Comparison of ENCODE assay signal across 8 cellular contexts in genomic region chr9:137294091-137294683, GRCh38. TPM values are rescaled to one million over a fixed set of nuclear protein-coding genes. Genes with fewer than 3 reads are reported as not detected.
DNase-seq lines count a peak whose midpoint lies in the region; ATAC-seq, FAIRE-seq and TF ChIP-seq lines count a peak whose summit lies in the region.

No MANE protein-coding gene starts in this region.

- H3K9me3 ChIP-seq in RWPE2 (ENCODE audit: severe bottlenecking), result no peaks in the 10 kb centered on the region

- H3K27me3 ChIP-seq in RWPE2 (ENCODE audit: insufficient read depth, poor library complexity, severe bottlenecking), result no peaks in the 10 kb centered on the region

- peaks cover 11% of the 10 kb centered on the region for H3K27me3 Mint-ChIP-seq in endothelial cell (ENCODE audit: unreplicated experiment)
- H3K27me3 Mint-ChIP-seq in progenitor cell of endocrine pancreas, result peaks cover 3% of the 10 kb centered on the region

- H3K4me1 ChIP-seq in RWPE2 (ENCODE audit: insufficient read depth, poor library complexity, severe bottlenecking), result no peaks in the 10 kb centered on the region

- peak overlapping the region; percentile 84 for H3K4me3 Mint-ChIP-seq in endothelial cell (ENCODE audit: unreplicated experiment)
- peak overlapping the region; percentile 53 for H3K4me3 Mint-ChIP-seq in progenitor cell of endocrine pancreas (ENCODE audit: low read depth)

- no peak for TF ChIP-seq POLR2A in GM12891 (IDR thresholded peaks at IDR 0.05; ENCODE audit: low read depth, low read length)

- H3K36me3 Mint-ChIP-seq in endothelial cell (ENCODE audit: low read depth, unreplicated experiment) (peaks cover 10% of the 10 kb centered on the region), progenitor cell of endocrine pancreas (ENCODE audit: insufficient read depth) (no peaks in the 10 kb centered on the region)

- intact Hi-C loops in posterior vena cava (cut with DNase I), result no loop called here
- intact Hi-C loops in head of caudate nucleus (cut with DNase I), result loop anchor here (10.0 kb wide), 1 partner anchor 231 kb away; no protein-coding TSS in a partner anchor

- DNase-seq in 8988T (peak; percentile 92), GM12891 (ENCODE audit: insufficient read length, low spot score) (no peak), RWPE2 (ENCODE audit: low spot score) (no peak), endothelial cell (ENCODE audit: low spot score) (peak; percentile 29), progenitor cell of endocrine pancreas (ENCODE audit: low spot score, unreplicated experiment) (no peak), posterior vena cava (ENCODE audit: low spot score) (no peak), head of caudate nucleus (no peak), NCI-H1092 treated with DMSO at 0.1 percent for 48 hours (lab: John Stamatoyannopoulos, UW) (no peak)

- peak; percentile 59; the same call in 2 of the 3 replicates for ATAC-seq in RWPE2 (ENCODE audit: low read depth)

- FAIRE-seq in GM12891 (lab: Jason Lieb, UNC), result peak; percentile 54

- H3K27ac ChIP-seq in RWPE2 (ENCODE audit: poor library complexity, severe bottlenecking), result no peak overlapping the region

- H3K27ac Mint-ChIP-seq in endothelial cell (ENCODE audit: unreplicated experiment) (peak overlapping the region; percentile 82), progenitor cell of endocrine pancreas (peak overlapping the region; percentile 96)

- H3K4me1 Mint-ChIP-seq in endothelial cell (ENCODE audit: unreplicated experiment) (peaks cover 24% of the 10 kb centered on the region), progenitor cell of endocrine pancreas (ENCODE audit: low read depth) (peaks cover 31% of the 10 kb centered on the region)

- H3K4me3 ChIP-seq in RWPE2 (ENCODE audit: severe bottlenecking), result no peak overlapping the region

- H3K36me3 ChIP-seq in RWPE2 (ENCODE audit: low read depth), result no peaks in the 10 kb centered on the region

- TF ChIP-seq CTCF in RWPE2 (IDR thresholded peaks at IDR 0.05; ENCODE audit: poor library complexity, severe bottlenecking) (no peak), endothelial cell (IDR thresholded peaks at IDR 0.05; ENCODE audit: unreplicated experiment) (no peak), progenitor cell of endocrine pancreas (IDR thresholded peaks at IDR 0.05; ENCODE audit: unreplicated experiment) (no peak)

- H3K9me3 Mint-ChIP-seq in endothelial cell (ENCODE audit: unreplicated experiment) (no peaks in the 10 kb centered on the region), progenitor cell of endocrine pancreas (ENCODE audit: low read depth) (no peaks in the 10 kb centered on the region)

TF ChIP-seq in GM12891, 5 proteins besides CTCF, POLR2A, EP300 and RAD21:
- no peak for TF ChIP-seq TAF1 (IDR thresholded peaks at IDR 0.05; ENCODE audit: low read depth, low read length)
- no peak for TF ChIP-seq SPI1 (IDR thresholded peaks at IDR 0.05; ENCODE audit: low read depth, low read length)
- TF ChIP-seq POLR2AphosphoS5 (IDR thresholded peaks at IDR 0.05; ENCODE audit: low read depth, low read length), result no peak
- TF ChIP-seq PAX5 (IDR thresholded peaks at IDR 0.05; ENCODE audit: insufficient read depth, low read length, severe bottlenecking), result no peak
- TF ChIP-seq POU2F2 (IDR thresholded peaks at IDR 0.05; ENCODE audit: low read depth, low read length), result no peak
TF ChIP-seq in GM12891: peak in this region for 0.

RNA-seq across cellular contexts. Expression of gene NRARP, which starts 7.9 kb away (rescaled TPM):
- 3.0 TPM for polyA plus RNA-seq in GM12891 (2012; ENCODE audit: low read depth, missing spikeins)
- total RNA-seq in endothelial cell (ENCODE audit: unreplicated experiment) (170 TPM), progenitor cell of endocrine pancreas (24.0 and 27.1 TPM in 2 replicates), posterior vena cava (1 to 10 TPM; 5.6 to 9.0 TPM)

RNA-seq across cellular contexts. Expression of gene TOR4A, which starts 16.7 kb away (rescaled TPM):
- 5.2 TPM for polyA plus RNA-seq in GM12891 (2012; ENCODE audit: low read depth, missing spikeins)
- 37.7 TPM for total RNA-seq in endothelial cell (ENCODE audit: unreplicated experiment)
- 8.0 and 8.5 TPM in 2 replicates for total RNA-seq in progenitor cell of endocrine pancreas
- 1 to 10 TPM; 5.3 to 7.0 TPM for total RNA-seq in posterior vena cava

RNA-seq across cellular contexts. Expression of gene NELFB, which starts 39.1 kb away (rescaled TPM):
- 30.7 TPM for polyA plus RNA-seq in GM12891 (2012; ENCODE audit: low read depth, missing spikeins)
- total RNA-seq in endothelial cell (ENCODE audit: unreplicated experiment) (65.6 TPM), progenitor cell of endocrine pancreas (62.3 and 63.3 TPM in 2 replicates), posterior vena cava (10 to 100 TPM; 33.3 to 36.7 TPM)

RNA-seq across cellular contexts. Expression of gene STPG3, which starts 43.1 kb away (rescaled TPM):
- 0.28 TPM for polyA plus RNA-seq in GM12891 (2012; ENCODE audit: low read depth, missing spikeins)
- total RNA-seq in endothelial cell (ENCODE audit: unreplicated experiment) (not detected), progenitor cell of endocrine pancreas (not detected in 2 replicates), posterior vena cava (not detected)

RNA-seq across cellular contexts. Expression of gene TUBB4B, which starts 53.1 kb away (rescaled TPM):
- polyA plus RNA-seq in GM12891 (2012; ENCODE audit: low read depth, missing spikeins), result 199 TPM
- 134 TPM for total RNA-seq in endothelial cell (ENCODE audit: unreplicated experiment)
- 233 and 245 TPM in 2 replicates for total RNA-seq in progenitor cell of endocrine pancreas
- 100 to 1,000 TPM; 178 to 185 TPM for total RNA-seq in posterior vena cava

Comparison
In these comparisons a context has a peak if more than half of its experiments do, and no peak if none do; other contexts are left out.
1. DNase-seq: peak in 8988T (single experiment) and endothelial cell (single experiment); none in GM12891 (single experiment), RWPE2 (single experiment), progenitor cell of endocrine pancreas (single experiment), posterior vena cava (single experiment), head of caudate nucleus (0 of 42) and NCI-H1092 treated with DMSO at 0.1 percent for 48 hours (single experiment).